Comparison of ENCODE assay signal across 12 cellular contexts in the genomic region with DNA sequence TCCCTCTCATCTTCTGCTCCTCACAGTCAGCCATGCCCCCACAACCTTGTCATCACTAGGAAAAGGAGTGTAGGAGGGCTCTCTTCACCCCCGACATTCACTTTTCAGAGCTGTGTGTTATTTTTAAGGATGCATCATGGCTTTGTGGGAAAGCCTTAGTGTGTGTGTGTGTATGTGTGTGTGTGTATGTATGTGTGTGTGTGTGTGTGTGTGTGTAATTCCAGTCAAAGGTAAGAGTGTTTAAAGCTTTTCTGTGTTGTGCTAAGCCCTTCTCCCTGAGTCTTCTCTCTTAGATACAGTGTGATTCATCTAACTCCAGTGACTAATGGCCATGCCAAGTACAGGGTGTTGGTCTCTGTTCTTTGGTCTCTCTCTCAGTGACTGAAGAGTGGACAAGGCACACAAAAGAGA.
DNase-seq lines count a peak whose midpoint lies in the region; ATAC-seq lines count a peak whose summit lies in the region.
"Had no signal": no experiment of that assay in that cellular context is flagged by ENCODE, and none has a peak within 500 bp of the region (broad histone marks: within the 10 kb centered on the region; RNA-seq: fewer than 3 reads in every experiment).

No MANE protein-coding gene starts in this region.

- no peaks in the 10 kb centered on the region for H3K9me3 ChIP-seq in SJCRH30 (replicated peaks)

- no peaks in the 10 kb centered on the region for H3K4me1 ChIP-seq in SJCRH30

- no peak overlapping the region for H3K4me3 ChIP-seq in SJCRH30

- no peaks in the 10 kb centered on the region for H3K36me3 ChIP-seq in SJCRH30

- peaks cover 0 to 2% of the 10 kb centered on the region in 2 donors for H3K9me3 Mint-ChIP-seq in activated T-cell treated with anti-CD3 and anti-CD28 coated beads, Interleukin-2, amount 50 U/mL, for 72 hours
- H3K9me3 Mint-ChIP-seq in activated T-cell treated with anti-CD3 and anti-CD28 coated beads, Interleukin-2, amount 50 U/mL, for 24 hours: no peaks in the 10 kb centered on the region

- H3K27ac Mint-ChIP-seq in activated T-cell treated with anti-CD3 and anti-CD28 coated beads, Interleukin-2, amount 50 U/mL, for 72 hours: peak overlapping the region; percentile 39
- no peak overlapping the region for H3K27ac Mint-ChIP-seq in activated T-cell treated with anti-CD3 and anti-CD28 coated beads, Interleukin-2, amount 50 U/mL, for 24 hours
- H3K27ac Mint-ChIP-seq: activated naive CD4-positive, alpha-beta T cell treated with anti-CD3 and anti-CD28 coated beads, Interleukin-2, amount 10 ng/mL, durations not matched to agents 7 days and 5 days had no signal

- ATAC-seq in activated T-cell treated with anti-CD3 and anti-CD28 coated beads, Interleukin-2, amount 50 U/mL, for 72 hours (replicated peaks in 1 of 2): peak; percentile 47 to 66
- no peak for ATAC-seq in HG02623 (IDR thresholded peaks at IDR 0.05; ENCODE audit: unreplicated experiment)

- H3K27me3 ChIP-seq in SJCRH30: no peaks in the 10 kb centered on the region

- no peaks in the 10 kb centered on the region for H3K4me1 Mint-ChIP-seq in activated T-cell treated with anti-CD3 and anti-CD28 coated beads, Interleukin-2, amount 50 U/mL, for 72 hours (ENCODE audit: low read depth)
- H3K4me1 Mint-ChIP-seq in activated T-cell treated with anti-CD3 and anti-CD28 coated beads, Interleukin-2, amount 50 U/mL, for 24 hours (ENCODE audit: low read depth): peaks cover 6% of the 10 kb centered on the region
- H3K4me1 Mint-ChIP-seq: activated naive CD4-positive, alpha-beta T cell treated with anti-CD3 and anti-CD28 coated beads, Interleukin-2, amount 10 ng/mL, durations not matched to agents 7 days and 5 days; naive B cell had no signal

- peaks cover 0 to 1% of the 10 kb centered on the region in 2 donors for H3K36me3 Mint-ChIP-seq in activated T-cell treated with anti-CD3 and anti-CD28 coated beads, Interleukin-2, amount 50 U/mL, for 72 hours (ENCODE audit: insufficient read depth in 2 of 2)
- no peaks in the 10 kb centered on the region for H3K36me3 Mint-ChIP-seq in activated T-cell treated with anti-CD3 and anti-CD28 coated beads, Interleukin-2, amount 50 U/mL, for 24 hours (ENCODE audit: low read depth)
- H3K36me3 Mint-ChIP-seq: activated naive CD4-positive, alpha-beta T cell treated with anti-CD3 and anti-CD28 coated beads, Interleukin-2, amount 10 ng/mL, durations not matched to agents 7 days and 5 days; naive B cell had no signal

- H3K27me3 Mint-ChIP-seq in activated T-cell treated with anti-CD3 and anti-CD28 coated beads, Interleukin-2, amount 50 U/mL, for 72 hours (ENCODE audit: low read depth): no peaks in the 10 kb centered on the region
- no peaks in the 10 kb centered on the region for H3K27me3 Mint-ChIP-seq in activated T-cell treated with anti-CD3 and anti-CD28 coated beads, Interleukin-2, amount 50 U/mL, for 24 hours
- H3K27me3 Mint-ChIP-seq: naive B cell had no signal

- H3K27ac ChIP-seq in SJCRH30: no peak overlapping the region

- H3K4me3 Mint-ChIP-seq in activated T-cell treated with anti-CD3 and anti-CD28 coated beads, Interleukin-2, amount 50 U/mL, for 72 hours: no peak overlapping the region
- H3K4me3 Mint-ChIP-seq in activated T-cell treated with anti-CD3 and anti-CD28 coated beads, Interleukin-2, amount 50 U/mL, for 24 hours: no peak overlapping the region
- H3K4me3 Mint-ChIP-seq: activated naive CD4-positive, alpha-beta T cell treated with anti-CD3 and anti-CD28 coated beads, Interleukin-2, amount 10 ng/mL, durations not matched to agents 7 days and 5 days had no signal

- no peak for DNase-seq in activated T-cell treated with anti-CD3 and anti-CD28 coated beads, Interleukin-2, amount 50 U/mL, for 72 hours
- DNase-seq in activated T-cell treated with anti-CD3 and anti-CD28 coated beads, Interleukin-2, amount 50 U/mL, for 24 hours: no peak
- DNase-seq in amniotic stem cell (lab: John Stamatoyannopoulos, UW) (peak; percentile 29), glomerular visceral epithelial cell (ENCODE audit: extremely low spot score) (peak; percentile 55), stromal cell of bone marrow (ENCODE audit: low read depth) (peak; percentile 65), SJCRH30 (no peak), NCI-H510A treated with DMSO at 0.1 percent for 48 hours (lab: John Stamatoyannopoulos, UW) (no peak)
- DNase-seq: activated naive CD4-positive, alpha-beta T cell treated with anti-CD3 and anti-CD28 coated beads, Interleukin-2, amount 10 ng/mL, durations not matched to agents 7 days and 5 days; GDM1; naive B cell; SHP77 had no signal

Comparison
In these comparisons a context has a peak if more than half of its experiments do, and no peak if none do; other contexts are left out.
1. DNase-seq: peak in amniotic stem cell (single experiment), glomerular visceral epithelial cell (single experiment) and stromal cell of bone marrow (single experiment); none in activated T-cell treated with anti-CD3 and anti-CD28 coated beads, Interleukin-2, amount 50 U/mL, for 72 hours (0 of 2), activated T-cell treated with anti-CD3 and anti-CD28 coated beads, Interleukin-2, amount 50 U/mL, for 24 hours (single experiment), SJCRH30 (0 of 2) and NCI-H510A treated with DMSO at 0.1 percent for 48 hours (single experiment).